ENCODE assay signal across 19 cellular contexts in genomic region chr12:107152331-107152730, GRCh38. TPM values are rescaled to one million over a fixed set of nuclear protein-coding genes. Genes with fewer than 3 reads are reported as not detected.
DNase-seq lines count a peak whose midpoint lies in the region; ATAC-seq, FAIRE-seq and TF ChIP-seq lines count a peak whose summit lies in the region.
"Had no signal": no experiment of that assay in that cellular context is flagged by ENCODE, and none has a peak within 500 bp of the region (broad histone marks: within the 10 kb centered on the region; RNA-seq: fewer than 3 reads in every experiment).

No MANE protein-coding gene starts in this region.

- H3K27ac ChIP-seq in IMR-90 (ENCODE audit: insufficient read depth, low read length) (no peak overlapping the region), astrocyte (ENCODE audit: low read depth, low read length) (no peak overlapping the region), small intestine (ENCODE audit: low read depth in 1 of 2, low read length in 1 of 2) (no peak overlapping the region)
- H3K27ac ChIP-seq: HL-60 had no signal

- no peak overlapping the region for H3K4me2 ChIP-seq in IMR-90 (ENCODE audit: low read depth, low read length)
- H3K4me2 ChIP-seq in astrocyte (ENCODE audit: low read length): no peak overlapping the region

- H3K36me3 ChIP-seq in IMR-90 (ENCODE audit: control insufficient read depth, insufficient read depth, low read length): no peaks in the 10 kb centered on the region
- H3K36me3 ChIP-seq in astrocyte (ENCODE audit: insufficient read depth, low read length): no peaks in the 10 kb centered on the region
- no peaks in the 10 kb centered on the region for H3K36me3 ChIP-seq in small intestine (ENCODE audit: control insufficient read depth in 2 of 2, insufficient read depth in 2 of 2, low read length in 2 of 2)
- H3K36me3 ChIP-seq: HAP-1 had no signal

- FAIRE-seq in astrocyte (lab: Jason Lieb, UNC) (no peak), small intestine (lab: Jason Lieb, UNC) (no peak)
- FAIRE-seq: G401.6, GM12892, H1, K562 had no signal

- peaks cover 4% of the 10 kb centered on the region for H3K4me1 Mint-ChIP-seq in astrocyte (ENCODE audit: low read depth, unreplicated experiment)
- no peaks in the 10 kb centered on the region for H3K4me1 Mint-ChIP-seq in glutamatergic neuron (ENCODE audit: low read depth, unreplicated experiment)
- H3K4me1 Mint-ChIP-seq in activated T-helper 2 cell treated with anti-CD3 and anti-CD28 coated beads, Interferon-gamma antibody, Interleukin-2, Interleukin-4, amounts not matched to agents 10 μg/mL and 5 μg/mL and 100 μg/mL, durations not matched to agents 14 hours and 24 hours and 36 hours (ENCODE audit: low read depth): no peaks in the 10 kb centered on the region
- H3K4me1 Mint-ChIP-seq: B cell had no signal

- no peak overlapping the region for H3K23ac ChIP-seq in IMR-90 (ENCODE audit: low read depth, low read length)

- no peak overlapping the region for H3K18ac ChIP-seq in IMR-90 (ENCODE audit: low read depth, low read length)

- no peaks in the 10 kb centered on the region for H3K79me2 ChIP-seq in astrocyte (ENCODE audit: insufficient read depth, low read length)

- H3K27ac Mint-ChIP-seq in astrocyte (ENCODE audit: unreplicated experiment) (no peak overlapping the region), glutamatergic neuron (ENCODE audit: unreplicated experiment) (no peak overlapping the region)
- H3K27ac Mint-ChIP-seq in activated T-helper 2 cell treated with anti-CD3 and anti-CD28 coated beads, Interferon-gamma antibody, Interleukin-2, Interleukin-4, amounts not matched to agents 10 μg/mL and 5 μg/mL and 100 μg/mL, durations not matched to agents 14 hours and 24 hours and 36 hours: no peak overlapping the region
- H3K27ac Mint-ChIP-seq: B cell; CD4-positive, alpha-beta T cell had no signal

- H3K9ac ChIP-seq in IMR-90 (ENCODE audit: low read depth, low read length): no peak overlapping the region
- no peak overlapping the region for H3K9ac ChIP-seq in astrocyte (ENCODE audit: low read length)

- no TSS peak for BruUV-seq in IMR-90 (replicated peaks; lab: Mats Ljungman, UMichigan)

- H3K9me3 ChIP-seq in IMR-90 (ENCODE audit: control insufficient read depth, insufficient read depth, low read length) (no peaks in the 10 kb centered on the region), astrocyte (ENCODE audit: insufficient read depth, low read depth, low read length) (no peaks in the 10 kb centered on the region), small intestine (ENCODE audit: control insufficient read depth, low read depth) (no peaks in the 10 kb centered on the region)
- H3K9me3 ChIP-seq: HAP-1 had no signal

- WGBS in IMR-90 (ENCODE audit: extremely low coverage in 2 of 2, insufficient read length in 1 of 2), 2 experiments: 40% methylated on average over 1 of the region's 3 CpGs; no CpG with 5 or more reads in 1 of the 2 experiments
- 74 to 85% (median 75%) methylated on average over 3 of the region's 3 CpGs for WGBS in small intestine, 3 donors

- POLR2A ChIA-PET in IMR-90 (lab: Charles Lee; ENCODE audit: unreplicated experiment): no interaction called here

- CTCF ChIA-PET in IMR-90 (lab: Yijun Ruan, JAX): no interaction called here

- no peak for ATAC-seq in IMR-90 (ENCODE audit: low read depth)
- ATAC-seq: K562 had no signal

- no peak for TF ChIP-seq POLR2A in IMR-90 (IDR thresholded peaks at IDR 0.05; ENCODE audit: low read depth, low read length)

- no peak for TF ChIP-seq CTCF in IMR-90 (conservative IDR thresholded peaks at IDR 0.05; ENCODE audit: low read depth, low read length)
- TF ChIP-seq CTCF in astrocyte (IDR thresholded peaks at IDR 0.05; ENCODE audit: insufficient read depth, low read depth, low read length): no peak
- no peak for TF ChIP-seq CTCF in fibroblast of the aortic adventitia (IDR thresholded peaks at IDR 0.05; ENCODE audit: insufficient read depth, low read length)
- TF ChIP-seq CTCF in glutamatergic neuron (IDR thresholded peaks at IDR 0.05; ENCODE audit: partially characterized antibody, unreplicated experiment): no peak

- H2BK15ac ChIP-seq in IMR-90 (ENCODE audit: low read depth, low read length): no peak overlapping the region

- intact Hi-C loops in IMR-90 (cut with micrococcal nuclease): no loop called here
- intact Hi-C loops in activated T-helper 2 cell treated with anti-CD3 and anti-CD28 coated beads, Interferon-gamma antibody, Interleukin-2, Interleukin-4, amounts not matched to agents 10 μg/mL and 5 μg/mL and 100 μg/mL, durations not matched to agents 14 hours and 24 hours and 36 hours (cut with micrococcal nuclease): no loop called here

- H2AFZ ChIP-seq in IMR-90 (replicated peaks; ENCODE audit: low read length, poor library complexity) (no peak overlapping the region), astrocyte (ENCODE audit: low read depth, low read length) (no peak overlapping the region)

- H3K27me3 Mint-ChIP-seq in astrocyte (ENCODE audit: low read depth, unreplicated experiment) (peaks cover 8% of the 10 kb centered on the region), glutamatergic neuron (ENCODE audit: unreplicated experiment) (no peaks in the 10 kb centered on the region)
- peaks cover 14% of the 10 kb centered on the region for H3K27me3 Mint-ChIP-seq in activated T-helper 2 cell treated with anti-CD3 and anti-CD28 coated beads, Interferon-gamma antibody, Interleukin-2, Interleukin-4, amounts not matched to agents 10 μg/mL and 5 μg/mL and 100 μg/mL, durations not matched to agents 14 hours and 24 hours and 36 hours (ENCODE audit: low read depth)

- H3K4me1 ChIP-seq in IMR-90 (ENCODE audit: control insufficient read depth, insufficient read depth, low read length) (no peaks in the 10 kb centered on the region), astrocyte (ENCODE audit: insufficient read depth, low read length) (no peaks in the 10 kb centered on the region), small intestine (ENCODE audit: control insufficient read depth in 2 of 2, insufficient read depth in 1 of 2, low read depth in 1 of 2, low read length in 1 of 2) (no peaks in the 10 kb centered on the region)
- H3K4me1 ChIP-seq: HAP-1 had no signal

- H3K27me3 ChIP-seq in IMR-90 (ENCODE audit: control insufficient read depth, insufficient read depth, low read length) (peaks cover 2% of the 10 kb centered on the region; the same call in 1 of the 2 replicates), astrocyte (ENCODE audit: insufficient read depth, low read length) (no peaks in the 10 kb centered on the region), small intestine (ENCODE audit: control insufficient read depth in 2 of 2, insufficient read depth in 2 of 2, low read length in 2 of 2) (peaks cover 0 to 4% of the 10 kb centered on the region in 2 donors)

- H3K56ac ChIP-seq in IMR-90 (ENCODE audit: extremely low read depth, insufficient read depth, low read length): no peak overlapping the region

- no peaks in the 10 kb centered on the region for H3K79me1 ChIP-seq in IMR-90 (ENCODE audit: low read depth in 1 of 2, low read length in 2 of 2)

- H3K4me3 ChIP-seq in IMR-90 (ENCODE audit: insufficient read depth, low read depth, low read length) (no peak overlapping the region), astrocyte (ENCODE audit: insufficient read depth, low read depth, low read length) (no peak overlapping the region), fibroblast of the aortic adventitia (ENCODE audit: low read depth, low read length) (no peak overlapping the region), small intestine (ENCODE audit: low read depth in 1 of 2, low read length in 2 of 2) (no peak overlapping the region)
- H3K4me3 ChIP-seq: HAP-1, K562 had no signal

- no peak overlapping the region for H4K8ac ChIP-seq in IMR-90 (ENCODE audit: low read depth in 2 of 2, low read length in 2 of 2)

- no peak overlapping the region for H2AK5ac ChIP-seq in IMR-90 (ENCODE audit: low read depth, low read length)

- H3K4me3 Mint-ChIP-seq in astrocyte (ENCODE audit: unreplicated experiment) (no peak overlapping the region), glutamatergic neuron (ENCODE audit: unreplicated experiment) (no peak overlapping the region)
- no peak overlapping the region for H3K4me3 Mint-ChIP-seq in activated T-helper 2 cell treated with anti-CD3 and anti-CD28 coated beads, Interferon-gamma antibody, Interleukin-2, Interleukin-4, amounts not matched to agents 10 μg/mL and 5 μg/mL and 100 μg/mL, durations not matched to agents 14 hours and 24 hours and 36 hours (ENCODE audit: low read depth)
- H3K4me3 Mint-ChIP-seq: B cell; CD4-positive, alpha-beta T cell had no signal

- TF ChIP-seq RAD21 in IMR-90 (IDR thresholded peaks at IDR 0.05; ENCODE audit: low read length): no peak

- H3K9me3 Mint-ChIP-seq in astrocyte (ENCODE audit: unreplicated experiment): peaks cover 13% of the 10 kb centered on the region
- H3K9me3 Mint-ChIP-seq in glutamatergic neuron (ENCODE audit: unreplicated experiment): no peaks in the 10 kb centered on the region
- H3K9me3 Mint-ChIP-seq in activated T-helper 2 cell treated with anti-CD3 and anti-CD28 coated beads, Interferon-gamma antibody, Interleukin-2, Interleukin-4, amounts not matched to agents 10 μg/mL and 5 μg/mL and 100 μg/mL, durations not matched to agents 14 hours and 24 hours and 36 hours: no peaks in the 10 kb centered on the region
- H3K9me3 Mint-ChIP-seq: CD4-positive, alpha-beta T cell had no signal

- no peaks in the 10 kb centered on the region for H4K20me1 ChIP-seq in IMR-90 (ENCODE audit: insufficient read depth, low read length)
- no peaks in the 10 kb centered on the region for H4K20me1 ChIP-seq in astrocyte (ENCODE audit: insufficient read depth, low read length)

- no peak overlapping the region for H4K91ac ChIP-seq in IMR-90 (ENCODE audit: insufficient read depth, low read depth, low read length)

- H3K9me1 ChIP-seq in IMR-90 (ENCODE audit: insufficient read depth, low read length): no peaks in the 10 kb centered on the region

- no peak overlapping the region for H4K5ac ChIP-seq in IMR-90 (ENCODE audit: low read depth, low read length)

- peak; percentile 30 for DNase-seq in IMR-90
- peak; percentile 53 for DNase-seq in astrocyte (ENCODE audit: low read depth)
- DNase-seq in fibroblast of the aortic adventitia (ENCODE audit: low read depth): peak; percentile 71
- DNase-seq in glutamatergic neuron: no peak
- no peak for DNase-seq in small intestine
- no peak for DNase-seq in NOMO-1 treated with DMSO at 0.1 percent for 48 hours (lab: John Stamatoyannopoulos, UW; ENCODE audit: unreplicated experiment)
- no peak for DNase-seq in activated T-helper 2 cell treated with anti-CD3 and anti-CD28 coated beads, Interferon-gamma antibody, Interleukin-2, Interleukin-4, amounts not matched to agents 10 μg/mL and 5 μg/mL and 100 μg/mL, durations not matched to agents 14 hours and 24 hours and 36 hours (ENCODE audit: low spot score)
- DNase-seq: ACHN; C1 segment of cervical spinal cord; Calu3; CD4-positive, alpha-beta T cell; DMS 273 treated with DMSO at 0.1 percent for 48 hours had no signal

- no peak overlapping the region for H2BK20ac ChIP-seq in IMR-90 (ENCODE audit: low read depth, low read length)

- H3K4ac ChIP-seq in IMR-90 (ENCODE audit: low read depth, low read length): no peak overlapping the region

- no peak overlapping the region for H2BK5ac ChIP-seq in IMR-90 (ENCODE audit: low read depth, low read length, poor library complexity, severe bottlenecking)

- H3K36me3 Mint-ChIP-seq in astrocyte (ENCODE audit: low read depth, unreplicated experiment): no peaks in the 10 kb centered on the region
- peaks cover 4% of the 10 kb centered on the region for H3K36me3 Mint-ChIP-seq in glutamatergic neuron (ENCODE audit: unreplicated experiment)
- H3K36me3 Mint-ChIP-seq in activated T-helper 2 cell treated with anti-CD3 and anti-CD28 coated beads, Interferon-gamma antibody, Interleukin-2, Interleukin-4, amounts not matched to agents 10 μg/mL and 5 μg/mL and 100 μg/mL, durations not matched to agents 14 hours and 24 hours and 36 hours (ENCODE audit: low read depth): no peaks in the 10 kb centered on the region

- H3K14ac ChIP-seq in IMR-90 (replicated peaks; ENCODE audit: low read depth, low read length): no peak overlapping the region

- dilution Hi-C loops in IMR-90 (cut with HindIII; ENCODE audit: low sequenced_read_pairs, unreplicated experiment): no loop called here

- no peak overlapping the region for H2BK120ac ChIP-seq in IMR-90 (ENCODE audit: low read depth, low read length)

- in situ Hi-C loops in IMR-90 (cut with MboI; ENCODE audit: low sequenced_read_pairs): no loop called here

- H2AK9ac ChIP-seq in IMR-90 (replicated peaks; ENCODE audit: low read depth, low read length, poor library complexity): no peak overlapping the region

RNA-seq across cellular contexts. Expression of gene CRY1, which starts 59.0 kb away (rescaled TPM):
- total RNA-seq in IMR-90 (2012; rRNA removed): 5.9 and 9.7 TPM in 2 replicates
- polyA plus RNA-seq in IMR-90 (2012; rRNA removed): 7.8 and 9.9 TPM in 2 replicates
- polyA plus RNA-seq in IMR-90 (2012; cell fraction: cytosol; rRNA removed): 4.3 and 5.4 TPM in 2 replicates
- 9.8 and 14.5 TPM in 2 replicates for polyA plus RNA-seq in IMR-90 (2012; cell fraction: nucleus; rRNA removed; ENCODE audit: low replicate concordance)
- total RNA-seq in astrocyte: 15.0 and 18.3 TPM in 2 replicates
- 16.1 and 19.2 TPM in 2 replicates for total RNA-seq in fibroblast of the aortic adventitia (ENCODE audit: low replicate concordance)
- 10.1 TPM for total RNA-seq in glutamatergic neuron (ENCODE audit: unreplicated experiment)
- polyA plus RNA-seq in small intestine: 10 to 100 TPM in 1 of 3 donors, 1 to 10 TPM in 2; 8.1 to 17.4 (median 9.5) TPM
- total RNA-seq in activated T-helper 2 cell treated with anti-CD3 and anti-CD28 coated beads, Interferon-gamma antibody, Interleukin-2, Interleukin-4, amounts not matched to agents 10 μg/mL and 5 μg/mL and 100 μg/mL, durations not matched to agents 14 hours and 24 hours and 36 hours: 25.4 and 26.0 TPM in 2 replicates

Comparison
In these comparisons a context has a peak if more than half of its experiments do, and no peak if none do; other contexts are left out.
1. DNase-seq: peak in IMR-90 (single experiment), astrocyte (single experiment) and fibroblast of the aortic adventitia (single experiment); none in glutamatergic neuron (single experiment), small intestine (single experiment), NOMO-1 treated with DMSO at 0.1 percent for 48 hours (single experiment) and activated T-helper 2 cell treated with anti-CD3 and anti-CD28 coated beads, Interferon-gamma antibody, Interleukin-2, Interleukin-4, amounts not matched to agents 10 μg/mL and 5 μg/mL and 100 μg/mL, durations not matched to agents 14 hours and 24 hours and 36 hours (single experiment).